Comparison of ENCODE assay signal across 20 cellular contexts in the genomic region with DNA sequence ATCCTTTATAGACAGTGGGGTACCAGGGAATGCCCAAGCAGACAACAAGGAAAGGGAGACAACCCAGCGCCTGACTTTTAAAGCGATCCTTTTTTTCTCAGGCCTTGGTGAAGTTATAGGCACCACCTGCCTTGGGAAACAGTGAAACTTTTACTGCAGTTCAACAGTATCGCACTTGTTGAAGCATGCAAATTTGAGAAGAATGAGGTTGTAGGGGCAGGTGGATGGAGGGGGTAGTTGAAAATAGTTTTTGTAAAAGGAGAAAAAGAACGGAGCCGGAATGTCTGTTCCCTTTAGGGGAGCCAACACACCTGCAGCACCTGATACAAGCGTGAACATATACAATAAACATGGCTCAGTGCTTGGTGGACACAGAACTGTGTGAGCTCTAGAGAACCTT.
DNase-seq lines count a peak whose midpoint lies in the region; ATAC-seq and TF ChIP-seq lines count a peak whose summit lies in the region.
"Had no signal": no experiment of that assay in that cellular context is flagged by ENCODE, and none has a peak within 500 bp of the region (broad histone marks: within the 10 kb centered on the region; RNA-seq: fewer than 3 reads in every experiment).

No MANE protein-coding gene starts in this region.

- peak overlapping the region; percentile 67 for H3K9ac ChIP-seq in Karpas-422 (ENCODE audit: low read length)

- no peaks in the 10 kb centered on the region for H3K9me2 ChIP-seq in Karpas-422 (replicated peaks; ENCODE audit: insufficient read depth, low read length)

- peak; percentile 47 for ATAC-seq in GM21515 (IDR thresholded peaks at IDR 0.05; ENCODE audit: unreplicated experiment)
- no peak for ATAC-seq in HG02970 (IDR thresholded peaks at IDR 0.05; ENCODE audit: low FRiP score, unreplicated experiment)
- ATAC-seq in HG03097 (IDR thresholded peaks at IDR 0.05; ENCODE audit: low FRiP score, unreplicated experiment): no peak
- ATAC-seq: activated naive CD8-positive, alpha-beta T cell treated with anti-CD3 and anti-CD28 coated beads, Interleukin-2, amount 50 U/mL, for 24 hours had no signal

- peak overlapping the region; percentile 91 for H3K27ac ChIP-seq in Karpas-422 (ENCODE audit: low read length)
- H3K27ac ChIP-seq: HL-60, transverse colon had no signal

- peak overlapping the region; percentile 69 for H2AFZ ChIP-seq in Karpas-422 (ENCODE audit: low read length)

- DNase-seq in NCI-H526 (lab: John Stamatoyannopoulos, UW) (peak; percentile 31 to 36), NCI-H526 treated with DMSO at 0.1 percent for 48 hours (lab: John Stamatoyannopoulos, UW) (no peak), Karpas-422 (peak; percentile 68), nephron progenitor cell (no peak), HK-2 (ENCODE audit: unreplicated experiment) (no peak)
- DNase-seq: activated CD4-positive, alpha-beta memory T cell treated with anti-CD3 and anti-CD28 coated beads, Interleukin-2, amount 10 ng/mL, durations not matched to agents 7 days and 5 days; activated naive CD8-positive, alpha-beta T cell treated with anti-CD3 and anti-CD28 coated beads, Interleukin-2, amount 50 U/mL, for 24 hours; CD4-positive, alpha-beta memory T cell; effector CD4-positive, alpha-beta T cell; EL; KBM-7; NCI-H1436; NCI-H446; transverse colon had no signal

- H3K4me3 ChIP-seq in Karpas-422 (ENCODE audit: low read length): peak overlapping the region; percentile 47
- H3K4me3 ChIP-seq: HAP-1, transverse colon had no signal

- H3K4me1 ChIP-seq in Karpas-422 (ENCODE audit: low read length): peaks cover 52% of the 10 kb centered on the region
- H3K4me1 ChIP-seq: HAP-1, transverse colon had no signal

- H3K27ac Mint-ChIP-seq in nephron progenitor cell: peak overlapping the region; percentile 40
- H3K27ac Mint-ChIP-seq: activated CD4-positive, alpha-beta memory T cell treated with anti-CD3 and anti-CD28 coated beads, Interleukin-2, amount 10 ng/mL, durations not matched to agents 7 days and 5 days; activated naive CD8-positive, alpha-beta T cell treated with anti-CD3 and anti-CD28 coated beads, Interleukin-2, amount 50 U/mL, for 24 hours; activated T-helper 1 cell treated with anti-CD3 and anti-CD28 coated beads, Interleukin-12 subunit alpha, Interleukin-12 subunit beta, Interleukin-2, Interleukin-4 antibody, amounts not matched to agents 30 ng/mL and 10 ng/mL and 1 ng/mL, durations not matched to agents 14 hours and 24 hours and 36 hours; CD4-positive, alpha-beta memory T cell had no signal

- H3K36me3 ChIP-seq in Karpas-422 (ENCODE audit: insufficient read depth, low read length): no peaks in the 10 kb centered on the region
- H3K36me3 ChIP-seq: HAP-1, transverse colon had no signal

- no peak for TF ChIP-seq CTCF in nephron progenitor cell (IDR thresholded peaks at IDR 0.05)

- H3K27me3 ChIP-seq in Karpas-422 (ENCODE audit: low read length): no peaks in the 10 kb centered on the region
- H3K27me3 ChIP-seq: transverse colon had no signal

- no peaks in the 10 kb centered on the region for H3K79me2 ChIP-seq in Karpas-422 (ENCODE audit: low read length)

- no peaks in the 10 kb centered on the region for H4K20me1 ChIP-seq in Karpas-422 (ENCODE audit: insufficient read depth, low read depth, low read length)

- no peaks in the 10 kb centered on the region for H3K27me3 Mint-ChIP-seq in nephron progenitor cell (ENCODE audit: low read depth, poor library complexity)
- H3K27me3 Mint-ChIP-seq: activated CD4-positive, alpha-beta memory T cell treated with anti-CD3 and anti-CD28 coated beads, Interleukin-2, amount 10 ng/mL, durations not matched to agents 7 days and 5 days; activated naive CD8-positive, alpha-beta T cell treated with anti-CD3 and anti-CD28 coated beads, Interleukin-2, amount 50 U/mL, for 24 hours; CD4-positive, alpha-beta memory T cell had no signal

- H3K4me1 Mint-ChIP-seq in nephron progenitor cell: peaks cover 7% of the 10 kb centered on the region

- H3K9me3 Mint-ChIP-seq in nephron progenitor cell: no peaks in the 10 kb centered on the region

- H3K4me3 Mint-ChIP-seq in nephron progenitor cell: no peak overlapping the region
- H3K4me3 Mint-ChIP-seq: activated CD4-positive, alpha-beta memory T cell treated with anti-CD3 and anti-CD28 coated beads, Interleukin-2, amount 10 ng/mL, durations not matched to agents 7 days and 5 days; activated naive CD8-positive, alpha-beta T cell treated with anti-CD3 and anti-CD28 coated beads, Interleukin-2, amount 50 U/mL, for 24 hours; activated T-helper 1 cell treated with anti-CD3 and anti-CD28 coated beads, Interleukin-12 subunit alpha, Interleukin-12 subunit beta, Interleukin-2, Interleukin-4 antibody, amounts not matched to agents 30 ng/mL and 10 ng/mL and 1 ng/mL, durations not matched to agents 14 hours and 24 hours and 36 hours; CD4-positive, alpha-beta memory T cell had no signal

- peak overlapping the region; percentile 75 for H3K4me2 ChIP-seq in Karpas-422 (ENCODE audit: low read depth, low read length, poor library complexity, severe bottlenecking)

- H3K9me3 ChIP-seq in Karpas-422 (ENCODE audit: low read length): no peaks in the 10 kb centered on the region
- H3K9me3 ChIP-seq: HAP-1, transverse colon had no signal

- no peaks in the 10 kb centered on the region for H3K36me3 Mint-ChIP-seq in nephron progenitor cell (ENCODE audit: low read depth)
- H3K36me3 Mint-ChIP-seq: CD4-positive, alpha-beta memory T cell had no signal

Comparison
In these comparisons a context has a peak if more than half of its experiments do, and no peak if none do; other contexts are left out.
1. DNase-seq: peak in NCI-H526 (2 of 2) and Karpas-422 (single experiment); none in NCI-H526 treated with DMSO at 0.1 percent for 48 hours (single experiment), nephron progenitor cell (single experiment) and HK-2 (single experiment).